Comparison of ENCODE assay signal across 12 cellular contexts in the genomic region with DNA sequence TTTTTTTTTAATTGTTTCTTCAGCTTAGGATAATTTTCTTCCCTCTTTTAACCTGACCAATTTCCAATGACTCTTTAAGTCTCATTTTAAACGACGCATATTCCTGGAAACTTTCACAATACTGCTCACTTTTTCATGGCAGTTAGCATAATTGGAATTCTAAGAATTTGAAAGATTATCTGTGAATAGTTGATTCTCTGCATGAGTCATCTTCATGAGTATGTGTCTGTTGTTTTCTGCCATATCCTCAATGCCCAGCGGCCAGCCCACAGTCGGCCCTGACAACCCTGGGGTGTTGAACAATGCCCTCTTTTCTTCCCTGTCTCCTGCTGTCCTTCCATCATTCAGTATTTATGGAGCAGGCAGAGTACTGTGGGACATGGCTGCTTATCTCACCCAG.
DNase-seq lines count a peak whose midpoint lies in the region; ATAC-seq, FAIRE-seq and TF ChIP-seq lines count a peak whose summit lies in the region.
"Had no signal": no experiment of that assay in that cellular context is flagged by ENCODE, and none has a peak within 500 bp of the region (broad histone marks: within the 10 kb centered on the region; RNA-seq: fewer than 3 reads in every experiment).

No MANE protein-coding gene starts in this region.

- FAIRE-seq in bronchial epithelial cell (lab: Jason Lieb, UNC): no peak

- POLR2A ChIA-PET in A673 (lab: Charles Lee; ENCODE audit: low non-redundant PET): no interaction called here

- H2AK5ac ChIP-seq in mesendoderm (ENCODE audit: low read length): no peak overlapping the region

- H3K27ac ChIP-seq in A673 (ENCODE audit: low read depth, low read length, poor library complexity, severe bottlenecking): no peak overlapping the region
- H3K27ac ChIP-seq in HUES48 (ENCODE audit: low read depth, low read length): peak overlapping the region; percentile 83
- H3K27ac ChIP-seq in mesendoderm (ENCODE audit: low read depth, low read length): peak overlapping the region; percentile 78
- H3K27ac ChIP-seq: right atrium auricular region had no signal

- no peaks in the 10 kb centered on the region for H3K79me2 ChIP-seq in mesendoderm (ENCODE audit: control insufficient read depth, insufficient read depth, low read length)

- H3K9ac ChIP-seq in HUES48 (ENCODE audit: low read depth, low read length): no peak overlapping the region
- no peak overlapping the region for H3K9ac ChIP-seq in mesendoderm (ENCODE audit: low read length)

- no peak overlapping the region for H3K23ac ChIP-seq in mesendoderm (ENCODE audit: low read length)

- TF ChIP-seq CTCF in A673 (conservative IDR thresholded peaks at IDR 0.05; ENCODE audit: low read depth, low read length): no peak
- no peak for TF ChIP-seq CTCF in bronchial epithelial cell (IDR thresholded peaks at IDR 0.05; ENCODE audit: insufficient read depth, low read length, severe bottlenecking)

- no peak overlapping the region for H2BK15ac ChIP-seq in mesendoderm (replicated peaks; ENCODE audit: low read depth)

- WGBS in mesendoderm (ENCODE audit: extremely low coverage, insufficient coverage, low lambda C conversion rate): no CpG with 5 or more reads among the region's 4 CpGs

- no peaks in the 10 kb centered on the region for H3K79me1 ChIP-seq in mesendoderm (ENCODE audit: low read length)

- H3K56ac ChIP-seq in mesendoderm (ENCODE audit: low read length): no peak overlapping the region

- no peaks in the 10 kb centered on the region for H3K9me3 ChIP-seq in A673 (ENCODE audit: low read depth, low read length, poor library complexity, severe bottlenecking)
- no peaks in the 10 kb centered on the region for H3K9me3 ChIP-seq in HUES48 (ENCODE audit: control insufficient read depth, insufficient read depth, low read length)
- H3K9me3 ChIP-seq: right atrium auricular region had no signal

- H2BK120ac ChIP-seq in mesendoderm (ENCODE audit: low read depth, low read length): no peak overlapping the region

- CTCF ChIA-PET in A673 (lab: Charles Lee): no interaction called here

- H3K36me3 ChIP-seq in A673 (ENCODE audit: insufficient read depth, low read length, poor library complexity, severe bottlenecking) (no peaks in the 10 kb centered on the region), HUES48 (ENCODE audit: control insufficient read depth, insufficient read depth, low read length) (no peaks in the 10 kb centered on the region), bronchial epithelial cell (ENCODE audit: control insufficient read depth, insufficient read depth, low read length) (no peaks in the 10 kb centered on the region), mesendoderm (ENCODE audit: control insufficient read depth, insufficient read depth, low read length) (no peaks in the 10 kb centered on the region)
- H3K36me3 ChIP-seq: right atrium auricular region had no signal

- no peak for ATAC-seq in GM21526 (IDR thresholded peaks at IDR 0.05; ENCODE audit: low FRiP score, unreplicated experiment)
- ATAC-seq in HG02885 (IDR thresholded peaks at IDR 0.05; ENCODE audit: poor library complexity, unreplicated experiment): no peak
- ATAC-seq: activated naive CD8-positive, alpha-beta T cell treated with anti-CD3 and anti-CD28 coated beads, Interleukin-2, amount 50 U/mL, for 24 hours had no signal

- DNase-seq in A673 (ENCODE audit: low spot score) (peak; percentile 56), bronchial epithelial cell (ENCODE audit: low read depth) (peak; percentile 7), mesendoderm (peak; percentile 92), LoVo (ENCODE audit: low spot score) (no peak), UCSD-AML1 (lab: John Stamatoyannopoulos, UW; ENCODE audit: unreplicated experiment) (no peak)
- DNase-seq: activated CD4-positive, alpha-beta memory T cell treated with anti-CD3 and anti-CD28 coated beads, Interleukin-2, amount 10 ng/mL, durations not matched to agents 7 days and 5 days; activated naive CD8-positive, alpha-beta T cell treated with anti-CD3 and anti-CD28 coated beads, Interleukin-2, amount 50 U/mL, for 24 hours; NCI-H446 had no signal

- H3K27me3 ChIP-seq in A673 (replicated peaks; ENCODE audit: insufficient read depth, low read depth, low read length, poor library complexity) (no peaks in the 10 kb centered on the region), HUES48 (ENCODE audit: control insufficient read depth, insufficient read depth, low read length) (no peaks in the 10 kb centered on the region), bronchial epithelial cell (ENCODE audit: control insufficient read depth, insufficient read depth, low read length) (no peaks in the 10 kb centered on the region), mesendoderm (ENCODE audit: insufficient read depth, low read length, poor library complexity) (no peaks in the 10 kb centered on the region)
- H3K27me3 ChIP-seq: right atrium auricular region had no signal

- no peak overlapping the region for H4K5ac ChIP-seq in mesendoderm (ENCODE audit: low read length)

- H3K4me1 ChIP-seq in A673 (ENCODE audit: insufficient read depth, low read length, poor library complexity, severe bottlenecking) (no peaks in the 10 kb centered on the region), HUES48 (ENCODE audit: control insufficient read depth, insufficient read depth, low read length) (peaks cover 21% of the 10 kb centered on the region), mesendoderm (ENCODE audit: control insufficient read depth, low read depth, low read length) (peaks cover 3% of the 10 kb centered on the region)
- H3K4me1 ChIP-seq: right atrium auricular region had no signal

- no peak overlapping the region for H3K4me3 ChIP-seq in A673 (ENCODE audit: low read depth, low read length, poor library complexity, severe bottlenecking)
- H3K4me3 ChIP-seq in HUES48 (ENCODE audit: low read depth, low read length): no peak overlapping the region
- H3K4me3 ChIP-seq in bronchial epithelial cell (ENCODE audit: low read depth, low read length): no peak overlapping the region
- H3K4me3 ChIP-seq in mesendoderm (ENCODE audit: low read length): no peak overlapping the region
- H3K4me3 ChIP-seq: right atrium auricular region had no signal

- intact Hi-C loops in A673 (cut with micrococcal nuclease; ENCODE audit: unreplicated experiment): no loop called here

- BruUV-seq in A673 (replicated peaks; lab: Mats Ljungman, UMichigan): no TSS peak

- H4K8ac ChIP-seq in mesendoderm (ENCODE audit: low read depth, low read length): no peak overlapping the region

- H3K4me2 ChIP-seq in mesendoderm (ENCODE audit: low read length): no peak overlapping the region

- H3K18ac ChIP-seq in mesendoderm (ENCODE audit: low read length): no peak overlapping the region

- H2BK5ac ChIP-seq in mesendoderm (ENCODE audit: low read length): no peak overlapping the region

- no peak overlapping the region for H3K4ac ChIP-seq in mesendoderm (ENCODE audit: low read depth, low read length)

Comparison
In these comparisons a context has a peak if more than half of its experiments do, and no peak if none do; other contexts are left out.
1. DNase-seq: peak in A673 (single experiment), bronchial epithelial cell (single experiment) and mesendoderm (single experiment); none in LoVo (single experiment) and UCSD-AML1 (single experiment).